In genomic region chr5:6202113-6202512, GRCh38 we compare ENCODE assay signal across 19 cellular contexts.
DNase-seq lines count a peak whose midpoint lies in the region; ATAC-seq, FAIRE-seq and TF ChIP-seq lines count a peak whose summit lies in the region.
"Had no signal": no experiment of that assay in that cellular context is flagged by ENCODE, and none has a peak within 500 bp of the region (broad histone marks: within the 10 kb centered on the region; RNA-seq: fewer than 3 reads in every experiment).

No MANE protein-coding gene starts in this region.

- no peak overlapping the region for H3K4me2 ChIP-seq in GM23338
- no peak overlapping the region for H3K4me2 ChIP-seq in OCI-LY1 (ENCODE audit: low read length)

- no peak overlapping the region for H3K9ac ChIP-seq in OCI-LY1 (ENCODE audit: low read length)

- no peaks in the 10 kb centered on the region; the same call in 2 of the 3 replicates for H3K36me3 Mint-ChIP-seq in GM23338 (ENCODE audit: low read depth)
- H3K36me3 Mint-ChIP-seq in brain, result peaks cover 8% of the 10 kb centered on the region
- H3K36me3 Mint-ChIP-seq in stimulated activated memory B cell treated with anti-CD40 and anti-IgM and Interleukin-4, amounts not matched to agents 10 μg/mL and 1 μg/mL and 100 μg/mL, for 72 hours, result peaks cover 7% of the 10 kb centered on the region
- H3K36me3 Mint-ChIP-seq in activated CD8-positive, alpha-beta T cell treated with anti-CD3 and anti-CD28 coated beads, Interleukin-2, amount 10 ng/mL, durations not matched to agents 7 days and 5 days (ENCODE audit: low read depth), result no peaks in the 10 kb centered on the region
- no peaks in the 10 kb centered on the region for H3K36me3 Mint-ChIP-seq in natural killer cell
- H3K36me3 Mint-ChIP-seq: CD4-positive, CD25-positive, alpha-beta regulatory T cell; CD8-positive, alpha-beta memory T cell had no signal

- DNase-seq in GM23338 (ENCODE audit: low spot score) (no peak), GM19239 (ENCODE audit: insufficient read length, low spot score) (no peak), natural killer cell (no peak)
- DNase-seq in activated CD8-positive, alpha-beta T cell treated with anti-CD3 and anti-CD28 coated beads, Interleukin-2, amount 10 ng/mL, durations not matched to agents 7 days and 5 days, result no peak
- DNase-seq: CD4-positive, CD25-positive, alpha-beta regulatory T cell; CD8-positive, alpha-beta memory T cell; COR-L47; DMS 273 treated with DMSO at 0.1 percent for 48 hours; DMS53; DND-41; GOT3; IMR-90 had no signal

- CTCF ChIA-PET in activated CD8-positive, alpha-beta T cell treated with anti-CD3 and anti-CD28 coated beads, Interleukin-2, amount 10 ng/mL, durations not matched to agents 7 days and 5 days (lab: Charles Lee), result no interaction called here

- H3K27ac Mint-ChIP-seq in GM23338, result no peak overlapping the region
- peak overlapping the region in 3 of 5 experiments; percentile 10 to 57 (median 25) for H3K27ac Mint-ChIP-seq in brain
- no peak overlapping the region for H3K27ac Mint-ChIP-seq in stimulated activated memory B cell treated with anti-CD40 and anti-IgM and Interleukin-4, amounts not matched to agents 10 μg/mL and 1 μg/mL and 100 μg/mL, for 72 hours
- H3K27ac Mint-ChIP-seq in activated CD8-positive, alpha-beta T cell treated with anti-CD3 and anti-CD28 coated beads, Interleukin-2, amount 10 ng/mL, durations not matched to agents 7 days and 5 days, result no peak overlapping the region
- no peak overlapping the region for H3K27ac Mint-ChIP-seq in natural killer cell
- H3K27ac Mint-ChIP-seq: B cell; CD4-positive, CD25-positive, alpha-beta regulatory T cell; CD8-positive, alpha-beta memory T cell had no signal

- H2AFZ ChIP-seq in GM23338, result 0 out of 2 replicates have a peak overlapping the region, but pooled peaks have one; percentile 33
- no peak overlapping the region for H2AFZ ChIP-seq in OCI-LY1 (ENCODE audit: low read length)

- POLR2A ChIA-PET in activated CD8-positive, alpha-beta T cell treated with anti-CD3 and anti-CD28 coated beads, Interleukin-2, amount 10 ng/mL, durations not matched to agents 7 days and 5 days (lab: Charles Lee), result no interaction called here

- H3K4me3 ChIP-seq in GM23338 (no peak overlapping the region), OCI-LY1 (ENCODE audit: low read depth, low read length, poor library complexity, severe bottlenecking) (no peak overlapping the region)
- H3K4me3 ChIP-seq: GM12878, K562 had no signal

- H3K4me3 Mint-ChIP-seq in GM23338 (no peak overlapping the region), brain (no peak overlapping the region), natural killer cell (no peak overlapping the region)
- H3K4me3 Mint-ChIP-seq in stimulated activated memory B cell treated with anti-CD40 and anti-IgM and Interleukin-4, amounts not matched to agents 10 μg/mL and 1 μg/mL and 100 μg/mL, for 72 hours, result no peak overlapping the region
- H3K4me3 Mint-ChIP-seq in activated CD8-positive, alpha-beta T cell treated with anti-CD3 and anti-CD28 coated beads, Interleukin-2, amount 10 ng/mL, durations not matched to agents 7 days and 5 days, result no peak overlapping the region
- H3K4me3 Mint-ChIP-seq: B cell; CD4-positive, CD25-positive, alpha-beta regulatory T cell; CD8-positive, alpha-beta memory T cell; H9 had no signal

- H3K27me3 Mint-ChIP-seq in GM23338 (ENCODE audit: insufficient read depth, low read depth, poor library complexity), result no peaks in the 10 kb centered on the region
- peaks cover 3% of the 10 kb centered on the region for H3K27me3 Mint-ChIP-seq in brain
- H3K27me3 Mint-ChIP-seq in stimulated activated memory B cell treated with anti-CD40 and anti-IgM and Interleukin-4, amounts not matched to agents 10 μg/mL and 1 μg/mL and 100 μg/mL, for 72 hours, result peaks cover 17% of the 10 kb centered on the region
- no peaks in the 10 kb centered on the region for H3K27me3 Mint-ChIP-seq in activated CD8-positive, alpha-beta T cell treated with anti-CD3 and anti-CD28 coated beads, Interleukin-2, amount 10 ng/mL, durations not matched to agents 7 days and 5 days (ENCODE audit: low read depth)
- H3K27me3 Mint-ChIP-seq in natural killer cell (ENCODE audit: low read depth in 2 of 2), result no peaks in the 10 kb centered on the region
- H3K27me3 Mint-ChIP-seq: B cell had no signal

- H4K20me1 ChIP-seq in GM23338 (replicated peaks; ENCODE audit: insufficient read depth) (no peaks in the 10 kb centered on the region), OCI-LY1 (ENCODE audit: insufficient read depth, low read length) (no peaks in the 10 kb centered on the region)

- H3F3A ChIP-seq in GM23338 (replicated peaks; ENCODE audit: low read depth) (no peaks in the 10 kb centered on the region), OCI-LY1 (ENCODE audit: insufficient read depth, low read length) (no peaks in the 10 kb centered on the region)

- no peak for FAIRE-seq in GM19239 (lab: Jason Lieb, UNC)
- FAIRE-seq: GM12878, K562 had no signal

- no peaks in the 10 kb centered on the region for H3K9me3 ChIP-seq in OCI-LY1 (ENCODE audit: low read length)

- H3K4me1 ChIP-seq in GM23338 (ENCODE audit: insufficient read depth), result 0 out of 2 replicates have a peak, but pooled peaks cover 3% of the 10 kb centered on the region
- peaks cover 34% of the 10 kb centered on the region for H3K4me1 ChIP-seq in OCI-LY1 (ENCODE audit: insufficient read depth, low read length, severe bottlenecking)

- ATAC-seq in GM23338, result no peak
- ATAC-seq in stimulated activated memory B cell treated with anti-CD40 and anti-IgM and Interleukin-4, amounts not matched to agents 10 μg/mL and 1 μg/mL and 100 μg/mL, for 72 hours, result peak; percentile 17
- no peak for ATAC-seq in activated CD8-positive, alpha-beta T cell treated with anti-CD3 and anti-CD28 coated beads, Interleukin-2, amount 10 ng/mL, durations not matched to agents 7 days and 5 days
- ATAC-seq in natural killer cell, result no peak

- H3K27ac ChIP-seq in GM23338 (ENCODE audit: low read depth), result no peak overlapping the region
- peak overlapping the region; percentile 8 for H3K27ac ChIP-seq in OCI-LY1 (ENCODE audit: low read depth, low read length, poor library complexity, severe bottlenecking)

- H3K9me2 ChIP-seq in GM23338 (ENCODE audit: insufficient read depth), result no peaks in the 10 kb centered on the region; the same call in 1 of the 2 replicates
- H3K9me2 ChIP-seq in OCI-LY1 (ENCODE audit: low read depth, low read length), result no peaks in the 10 kb centered on the region

- H3K79me2 ChIP-seq in GM23338 (replicated peaks; ENCODE audit: insufficient read depth) (no peaks in the 10 kb centered on the region), OCI-LY1 (ENCODE audit: insufficient read depth, low read length) (no peaks in the 10 kb centered on the region)

- H3K9me3 Mint-ChIP-seq in GM23338, result peaks cover 19% of the 10 kb centered on the region
- H3K9me3 Mint-ChIP-seq in brain, result peaks cover 0 to 16% (median 10%) of the 10 kb centered on the region in 5 experiments
- peaks cover 7% of the 10 kb centered on the region for H3K9me3 Mint-ChIP-seq in stimulated activated memory B cell treated with anti-CD40 and anti-IgM and Interleukin-4, amounts not matched to agents 10 μg/mL and 1 μg/mL and 100 μg/mL, for 72 hours
- H3K9me3 Mint-ChIP-seq in activated CD8-positive, alpha-beta T cell treated with anti-CD3 and anti-CD28 coated beads, Interleukin-2, amount 10 ng/mL, durations not matched to agents 7 days and 5 days (ENCODE audit: insufficient read depth), result no peaks in the 10 kb centered on the region
- H3K9me3 Mint-ChIP-seq in natural killer cell, result no peaks in the 10 kb centered on the region

- no peak for TF ChIP-seq CTCF in GM23338 (conservative IDR thresholded peaks at IDR 0.05; ENCODE audit: low read depth in 2 of 2)
- no peak for TF ChIP-seq CTCF in OCI-LY1 (IDR thresholded peaks at IDR 0.05; ENCODE audit: low read length)
- TF ChIP-seq CTCF in brain (conservative IDR thresholded peaks at IDR 0.05), result no peak
- TF ChIP-seq CTCF in natural killer cell (IDR thresholded peaks at IDR 0.05), result no peak

- H3K27me3 ChIP-seq in GM23338 (ENCODE audit: insufficient read depth) (no peaks in the 10 kb centered on the region), OCI-LY1 (ENCODE audit: insufficient read depth, low read length) (no peaks in the 10 kb centered on the region)

- H3K36me3 ChIP-seq in GM23338 (ENCODE audit: insufficient read depth), result no peaks in the 10 kb centered on the region
- peaks cover 6% of the 10 kb centered on the region; the same call in 1 of the 2 replicates for H3K36me3 ChIP-seq in OCI-LY1 (ENCODE audit: insufficient read depth, low read length)

- H3K4me1 Mint-ChIP-seq in GM23338 (peaks cover 15% of the 10 kb centered on the region), brain (peaks cover 40% of the 10 kb centered on the region), natural killer cell (no peaks in the 10 kb centered on the region)
- peaks cover 17% of the 10 kb centered on the region for H3K4me1 Mint-ChIP-seq in stimulated activated memory B cell treated with anti-CD40 and anti-IgM and Interleukin-4, amounts not matched to agents 10 μg/mL and 1 μg/mL and 100 μg/mL, for 72 hours
- H3K4me1 Mint-ChIP-seq in activated CD8-positive, alpha-beta T cell treated with anti-CD3 and anti-CD28 coated beads, Interleukin-2, amount 10 ng/mL, durations not matched to agents 7 days and 5 days (ENCODE audit: low read depth), result no peaks in the 10 kb centered on the region
- H3K4me1 Mint-ChIP-seq: CD4-positive, CD25-positive, alpha-beta regulatory T cell; CD8-positive, alpha-beta memory T cell had no signal

- intact Hi-C loops in natural killer cell (cut with micrococcal nuclease), result no loop called here

Comparison
In these comparisons a context has a peak if more than half of its experiments do, and no peak if none do; other contexts are left out.
1. H3K27ac Mint-ChIP-seq: peak in brain (3 of 5); none in GM23338 (single experiment), stimulated activated memory B cell treated with anti-CD40 and anti-IgM and Interleukin-4, amounts not matched to agents 10 μg/mL and 1 μg/mL and 100 μg/mL, for 72 hours (single experiment), activated CD8-positive, alpha-beta T cell treated with anti-CD3 and anti-CD28 coated beads, Interleukin-2, amount 10 ng/mL, durations not matched to agents 7 days and 5 days (single experiment) and natural killer cell (0 of 2).